15 cellular contexts compared by ENCODE assay signal in genomic region chr11:113529606-113530005, GRCh38. TPM values are rescaled to one million over a fixed set of nuclear protein-coding genes. Genes with fewer than 3 reads are reported as not detected.
DNase-seq lines count a peak whose midpoint lies in the region; ATAC-seq and TF ChIP-seq lines count a peak whose summit lies in the region.
"Had no signal": no experiment of that assay in that cellular context is flagged by ENCODE, and none has a peak within 500 bp of the region (broad histone marks: within the 10 kb centered on the region; RNA-seq: fewer than 3 reads in every experiment).

No MANE protein-coding gene starts in this region.

- no peak overlapping the region for H3K4me2 ChIP-seq in GM23338

- no peaks in the 10 kb centered on the region for H3K36me3 ChIP-seq in GM23338 (ENCODE audit: insufficient read depth)
- H3K36me3 ChIP-seq: BE2C, SJCRH30 had no signal

- DNase-seq in GM23338 (ENCODE audit: low spot score) (no peak), NCI-H2171 treated with DMSO at 0.1 percent for 48 hours (lab: John Stamatoyannopoulos, UW) (peak; percentile 77), islet precursor cell (peak; percentile 31), left colon (no peak), amniotic stem cell (lab: John Stamatoyannopoulos, UW) (no peak), retina (no peak)
- DNase-seq: BE2C, H9, Karpas-422, NCI-H187 treated with DMSO at 0.1 percent for 48 hours, RPMI8226, SJCRH30 had no signal

- H4K20me1 ChIP-seq in GM23338 (replicated peaks; ENCODE audit: insufficient read depth), result no peaks in the 10 kb centered on the region

- no peak overlapping the region for H3K4me3 ChIP-seq in GM23338
- H3K4me3 ChIP-seq: SJCRH30 had no signal

- TF ChIP-seq CTCF in GM23338 (conservative IDR thresholded peaks at IDR 0.05; ENCODE audit: low read depth in 2 of 2), result no peak

- ATAC-seq in GM23338 (no peak), left colon (no peak)
- peak; percentile 18 for ATAC-seq in activated T-helper 17 cell treated with anti-CD3 and anti-CD28 coated beads, Interleukin-2, amount 50 U/mL, for 72 hours (replicated peaks)

- H3K27ac ChIP-seq in GM23338 (ENCODE audit: low read depth), result no peak overlapping the region
- H3K27ac ChIP-seq: SJCRH30 had no signal

- H3K27ac Mint-ChIP-seq in GM23338, result no peak overlapping the region
- H3K27ac Mint-ChIP-seq in activated T-helper 17 cell treated with anti-CD3 and anti-CD28 coated beads, Interleukin-2, amount 50 U/mL, for 72 hours, result no peak overlapping the region
- H3K27ac Mint-ChIP-seq: CD4-positive, alpha-beta memory T cell; H9 had no signal

- H3K36me3 Mint-ChIP-seq in GM23338 (ENCODE audit: low read depth), result no peaks in the 10 kb centered on the region
- H3K36me3 Mint-ChIP-seq in activated T-helper 17 cell treated with anti-CD3 and anti-CD28 coated beads, Interleukin-2, amount 50 U/mL, for 72 hours (ENCODE audit: low read depth), result no peaks in the 10 kb centered on the region
- H3K36me3 Mint-ChIP-seq: CD4-positive, alpha-beta memory T cell had no signal

- H3K4me3 Mint-ChIP-seq in GM23338, result no peak overlapping the region
- no peak overlapping the region for H3K4me3 Mint-ChIP-seq in activated T-helper 17 cell treated with anti-CD3 and anti-CD28 coated beads, Interleukin-2, amount 50 U/mL, for 72 hours
- H3K4me3 Mint-ChIP-seq: CD4-positive, alpha-beta memory T cell; H9 had no signal

- H3F3A ChIP-seq in GM23338 (replicated peaks; ENCODE audit: low read depth), result no peaks in the 10 kb centered on the region

- 0 out of 3 replicates have a peak, but pooled peaks cover 2% of the 10 kb centered on the region for H3K4me1 Mint-ChIP-seq in GM23338
- no peaks in the 10 kb centered on the region for H3K4me1 Mint-ChIP-seq in activated T-helper 17 cell treated with anti-CD3 and anti-CD28 coated beads, Interleukin-2, amount 50 U/mL, for 72 hours

- H3K27me3 Mint-ChIP-seq in GM23338 (ENCODE audit: insufficient read depth, low read depth, poor library complexity), result peaks cover 4% of the 10 kb centered on the region
- peaks cover 23% of the 10 kb centered on the region for H3K27me3 Mint-ChIP-seq in activated T-helper 17 cell treated with anti-CD3 and anti-CD28 coated beads, Interleukin-2, amount 50 U/mL, for 72 hours

- 0 out of 2 replicates have a peak overlapping the region, but pooled peaks have one; percentile 10 for H2AFZ ChIP-seq in GM23338

- H3K9me2 ChIP-seq in GM23338 (ENCODE audit: insufficient read depth), result no peaks in the 10 kb centered on the region

- intact Hi-C loops in left colon (cut with DNase I, micrococcal nuclease), result loop anchor here in 1 of 2 donors (5.0 to 10.0 kb wide), 3 partner anchors 55 to 222 kb away; partner anchors contain the start of gene DRD2

- H3K9me3 Mint-ChIP-seq in GM23338, result no peaks in the 10 kb centered on the region
- H3K9me3 Mint-ChIP-seq in activated T-helper 17 cell treated with anti-CD3 and anti-CD28 coated beads, Interleukin-2, amount 50 U/mL, for 72 hours, result no peaks in the 10 kb centered on the region
- H3K9me3 Mint-ChIP-seq: CD4-positive, alpha-beta memory T cell; H9 had no signal

- H3K4me1 ChIP-seq in GM23338 (ENCODE audit: insufficient read depth), result no peaks in the 10 kb centered on the region
- H3K4me1 ChIP-seq: SJCRH30 had no signal

- no peaks in the 10 kb centered on the region for H3K27me3 ChIP-seq in GM23338 (ENCODE audit: insufficient read depth)
- H3K27me3 ChIP-seq: SJCRH30 had no signal

- no peaks in the 10 kb centered on the region for H3K79me2 ChIP-seq in GM23338 (replicated peaks; ENCODE audit: insufficient read depth)

TF ChIP-seq in GM23338, 12 proteins besides CTCF, POLR2A, EP300 and RAD21:
- TF ChIP-seq POLR2AphosphoS5 (IDR thresholded peaks at IDR 0.05; ENCODE audit: low read depth), result no peak
- no peak for TF ChIP-seq NANOG (IDR thresholded peaks at IDR 0.05; ENCODE audit: borderline replicate concordance)
- TF ChIP-seq ZNF114 (CRISPR knock-in tag; IDR thresholded peaks at IDR 0.05), result no peak
- TF ChIP-seq ZNF462 (CRISPR knock-in tag; IDR thresholded peaks at IDR 0.05), result no peak
- no peak for TF ChIP-seq ZNF331 (CRISPR knock-in tag; IDR thresholded peaks at IDR 0.05; ENCODE audit: low read depth)
- no peak for TF ChIP-seq JUNB (IDR thresholded peaks at IDR 0.05; ENCODE audit: unreplicated experiment)
- TF ChIP-seq EZH2phosphoT487 (IDR thresholded peaks at IDR 0.05; ENCODE audit: unreplicated experiment), result no peak
- no peak for TF ChIP-seq CREB1 (CRISPR knock-in tag; IDR thresholded peaks at IDR 0.05; ENCODE audit: low read depth)
- no peak for TF ChIP-seq EZH2 (IDR thresholded peaks at IDR 0.05; ENCODE audit: low read depth, unreplicated experiment)
- no peak for TF ChIP-seq STAT1 (IDR thresholded peaks at IDR 0.05; ENCODE audit: unreplicated experiment)

RNA-seq across cellular contexts. Expression of gene DRD2, which starts 54.4 kb away (rescaled TPM):
- total RNA-seq in GM23338 (2014; rRNA removed; shearing (Covaris generic)), result 0.21 TPM in 1 of 2 replicates, not detected in the other
- 0.40 and 0.66 TPM in 2 replicates for polyA plus RNA-seq in GM23338 (2016; fragmentation: Nextera tagmentation; extraction: Ambion mirVana)
- under 1 TPM; 0.19 to 0.82 TPM for total RNA-seq in activated T-helper 17 cell treated with anti-CD3 and anti-CD28 coated beads, Interleukin-2, amount 50 U/mL, for 72 hours
- total RNA-seq in left colon, result under 1 TPM; 0.31 to 0.36 TPM
- total RNA-seq: CD4-positive, alpha-beta memory T cell had no signal
- polyA plus RNA-seq: AG04450; CD4-positive, alpha-beta memory T cell had no signal

Comparison
In these comparisons a context has a peak if more than half of its experiments do, and no peak if none do; other contexts are left out.
1. DNase-seq: peak in NCI-H2171 treated with DMSO at 0.1 percent for 48 hours (single experiment) and islet precursor cell (single experiment); none in GM23338 (single experiment), left colon (0 of 2), amniotic stem cell (single experiment) and retina (single experiment).